Comparison of ENCODE assay signal across 7 cellular contexts in the genomic region with DNA sequence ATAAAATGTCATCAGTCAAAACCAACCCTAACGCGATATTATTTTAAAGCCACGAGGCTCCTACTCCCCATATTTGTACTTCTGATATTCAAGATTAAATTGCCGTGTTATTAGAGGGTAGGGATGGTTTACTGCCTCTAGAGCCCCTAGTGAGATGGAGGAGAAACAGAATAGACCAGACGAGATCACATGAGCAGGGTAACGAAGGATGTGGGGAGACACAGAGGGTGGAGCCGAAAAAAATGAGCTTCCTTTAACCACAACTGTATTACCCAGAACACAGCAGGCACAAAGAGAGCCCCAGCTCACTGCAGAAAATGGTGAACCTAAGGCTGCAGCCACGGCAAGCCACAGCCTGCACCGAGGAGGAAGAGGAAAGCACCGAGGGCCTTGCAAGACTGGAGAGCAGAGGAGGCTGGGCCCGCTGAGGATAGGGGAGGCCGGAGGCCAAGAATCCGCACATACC. TPM values are rescaled to one million over a fixed set of nuclear protein-coding genes. Genes with fewer than 3 reads are reported as not detected.
DNase-seq lines count a peak whose midpoint lies in the region; ATAC-seq, FAIRE-seq and TF ChIP-seq lines count a peak whose summit lies in the region.

No MANE protein-coding gene starts in this region.

- no peak overlapping the region for H3K27ac ChIP-seq in astrocyte (ENCODE audit: low read depth, low read length)
- peak overlapping the region; percentile 58 to 91 (median 81) for H3K27ac ChIP-seq in spleen
- H3K27ac ChIP-seq in A673 (ENCODE audit: low read depth, low read length, poor library complexity, severe bottlenecking), result no peak overlapping the region

- ATAC-seq in GM19372 (IDR thresholded peaks at IDR 0.05; ENCODE audit: low read depth, unreplicated experiment) (peak; percentile 99), HG03196 (IDR thresholded peaks at IDR 0.05; ENCODE audit: unreplicated experiment) (peak; percentile 98)

- H3K36me3 Mint-ChIP-seq in astrocyte (ENCODE audit: low read depth, unreplicated experiment), result peaks cover 31% of the 10 kb centered on the region

- no peak overlapping the region for H3K4me3 Mint-ChIP-seq in astrocyte (ENCODE audit: unreplicated experiment)

- POLR2A ChIA-PET in A673 (lab: Charles Lee; ENCODE audit: low non-redundant PET), result no interaction called here

- no peak for TF ChIP-seq CTCF in astrocyte (IDR thresholded peaks at IDR 0.05; ENCODE audit: insufficient read depth, low read depth, low read length)
- TF ChIP-seq CTCF in spleen (IDR thresholded peaks at IDR 0.05 in 8 of 11, conservative IDR thresholded peaks at IDR 0.05 in 3 of 11), result no peak
- TF ChIP-seq CTCF in A673 (conservative IDR thresholded peaks at IDR 0.05; ENCODE audit: low read depth, low read length), result no peak

- no peaks in the 10 kb centered on the region for H3K36me3 ChIP-seq in astrocyte (ENCODE audit: insufficient read depth, low read length)
- peaks cover 0 to 53% (median 15%) of the 10 kb centered on the region in 6 donors for H3K36me3 ChIP-seq in spleen
- H3K36me3 ChIP-seq in A673 (ENCODE audit: insufficient read depth, low read length, poor library complexity, severe bottlenecking), result no peaks in the 10 kb centered on the region

- peak overlapping the region; percentile 38 for H3K27ac Mint-ChIP-seq in astrocyte (ENCODE audit: unreplicated experiment)

- H4K20me1 ChIP-seq in astrocyte (ENCODE audit: insufficient read depth, low read length), result peaks cover 13% of the 10 kb centered on the region

- BruUV-seq in A673 (replicated peaks; lab: Mats Ljungman, UMichigan), result no TSS peak

- no peak overlapping the region for H3K4me3 ChIP-seq in astrocyte (ENCODE audit: insufficient read depth, low read depth, low read length)
- peak overlapping the region in 6 of 8 donors; percentile 6 to 61 (median 19) for H3K4me3 ChIP-seq in spleen
- no peak overlapping the region for H3K4me3 ChIP-seq in A673 (ENCODE audit: low read depth, low read length, poor library complexity, severe bottlenecking)

- DNase-seq in T-helper 2 cell (peak; percentile 46 to 98 (median 76)), astrocyte (ENCODE audit: low read depth) (no peak), spleen (peak; percentile 91), A673 (ENCODE audit: low spot score) (no peak), NCI-H510A treated with DMSO at 0.1 percent for 48 hours (lab: John Stamatoyannopoulos, UW) (no peak)

- H2AFZ ChIP-seq in astrocyte (ENCODE audit: low read depth, low read length), result no peak overlapping the region

- H3K27me3 Mint-ChIP-seq in astrocyte (ENCODE audit: low read depth, unreplicated experiment), result no peaks in the 10 kb centered on the region

- peaks cover 3% of the 10 kb centered on the region for H3K9me3 Mint-ChIP-seq in astrocyte (ENCODE audit: unreplicated experiment)

- no peak overlapping the region for H3K9ac ChIP-seq in astrocyte (ENCODE audit: low read length)

- 19 to 30% (median 22%) methylated on average over 13 of the region's 13 CpGs for WGBS in spleen, 5 donors

- H3K4me1 Mint-ChIP-seq in astrocyte (ENCODE audit: low read depth, unreplicated experiment), result peaks cover 52% of the 10 kb centered on the region

- intact Hi-C loops in spleen (cut with DNase I; ENCODE audit: low total_unique reads), result no loop called here
- intact Hi-C loops in A673 (cut with micrococcal nuclease; ENCODE audit: unreplicated experiment), result no loop called here

- H3K27me3 ChIP-seq in astrocyte (ENCODE audit: insufficient read depth, low read length), result no peaks in the 10 kb centered on the region
- H3K27me3 ChIP-seq in spleen (replicated peaks in 1 of 7), result no peaks in the 10 kb centered on the region
- H3K27me3 ChIP-seq in A673 (replicated peaks; ENCODE audit: insufficient read depth, low read depth, low read length, poor library complexity), result no peaks in the 10 kb centered on the region

- no peak overlapping the region for H3K4me2 ChIP-seq in astrocyte (ENCODE audit: low read length)

- no peaks in the 10 kb centered on the region for H3K9me3 ChIP-seq in astrocyte (ENCODE audit: insufficient read depth, low read depth, low read length)
- no peaks in the 10 kb centered on the region for H3K9me3 ChIP-seq in spleen
- H3K9me3 ChIP-seq in A673 (ENCODE audit: low read depth, low read length, poor library complexity, severe bottlenecking), result no peaks in the 10 kb centered on the region

- FAIRE-seq in astrocyte (lab: Jason Lieb, UNC), result no peak

- CTCF ChIA-PET in A673 (lab: Charles Lee), result no interaction called here

- H3K79me2 ChIP-seq in astrocyte (ENCODE audit: insufficient read depth, low read length), result no peaks in the 10 kb centered on the region

- no peaks in the 10 kb centered on the region for H3K4me1 ChIP-seq in astrocyte (ENCODE audit: insufficient read depth, low read length)
- peaks cover 69 to 100% (median 95%) of the 10 kb centered on the region in 6 donors for H3K4me1 ChIP-seq in spleen
- no peaks in the 10 kb centered on the region for H3K4me1 ChIP-seq in A673 (ENCODE audit: insufficient read depth, low read length, poor library complexity, severe bottlenecking)

- no peak for TF ChIP-seq POLR2A in spleen (IDR thresholded peaks at IDR 0.05)

RNA-seq across cellular contexts. Expression of a gene that starts 14.3 kb away (rescaled TPM):
- total RNA-seq in astrocyte (63.0 and 63.8 TPM in 2 replicates), spleen (10 to 100 TPM; 53.4 to 82.4 (median 68.3) TPM), A673 (2021) (16.9 and 17.2 TPM in 2 replicates)
- 10 to 100 TPM; 12.7 to 19.0 (median 13.0) TPM for polyA plus RNA-seq in spleen

RNA-seq across cellular contexts. Expression of a gene that starts 59.4 kb away (rescaled TPM):
- total RNA-seq in astrocyte (11.9 and 12.3 TPM in 2 replicates), spleen (10 to 100 TPM; 11.1 to 27.7 (median 12.9) TPM), A673 (2021) (35.3 and 36.5 TPM in 2 replicates)
- polyA plus RNA-seq in spleen, result under 1 TPM; 0.08 to 0.93 (median 0.15) TPM

Comparison
In these comparisons a context has a peak if more than half of its experiments do, and no peak if none do; other contexts are left out.
1. DNase-seq: peak in T-helper 2 cell (5 of 5) and spleen (single experiment); none in astrocyte (single experiment), A673 (single experiment) and NCI-H510A treated with DMSO at 0.1 percent for 48 hours (single experiment).
2. H3K27ac ChIP-seq: peak in spleen (8 of 8); none in astrocyte (single experiment) and A673 (single experiment).
3. H3K4me3 ChIP-seq: peak in spleen (6 of 8); none in astrocyte (single experiment) and A673 (single experiment).